9 cellular contexts compared by ENCODE assay signal in genomic region chr19:11242864-11243797, GRCh38. TPM values are rescaled to one million over a fixed set of nuclear protein-coding genes. Genes with fewer than 3 reads are reported as not detected.
DNase-seq lines count a peak whose midpoint lies in the region; ATAC-seq and TF ChIP-seq lines count a peak whose summit lies in the region.
"Had no signal": no experiment of that assay in that cellular context is flagged by ENCODE, and none has a peak within 500 bp of the region (broad histone marks: within the 10 kb centered on the region; RNA-seq: fewer than 3 reads in every experiment).

No MANE protein-coding gene starts in this region.

- H3K27me3 Mint-ChIP-seq in activated T-cell treated with anti-CD3 and anti-CD28 coated beads, Interleukin-2, amount 50 U/mL, for 72 hours (ENCODE audit: low read depth), result peaks cover 12% of the 10 kb centered on the region
- peaks cover 4% of the 10 kb centered on the region for H3K27me3 Mint-ChIP-seq in neural progenitor cell (ENCODE audit: insufficient read depth, low read depth)

- H3K4me3 ChIP-seq in Peyer's patch (no peak overlapping the region), neural progenitor cell (no peak overlapping the region)

- no peaks in the 10 kb centered on the region for H3K36me3 Mint-ChIP-seq in activated T-cell treated with anti-CD3 and anti-CD28 coated beads, Interleukin-2, amount 50 U/mL, for 72 hours (ENCODE audit: insufficient read depth in 2 of 2)
- H3K36me3 Mint-ChIP-seq in neural progenitor cell, result peaks cover 4% of the 10 kb centered on the region

- peaks cover 2 to 5% of the 10 kb centered on the region in 2 donors for H3K9me3 Mint-ChIP-seq in activated T-cell treated with anti-CD3 and anti-CD28 coated beads, Interleukin-2, amount 50 U/mL, for 72 hours
- no peaks in the 10 kb centered on the region for H3K9me3 Mint-ChIP-seq in neural progenitor cell

- no peak overlapping the region for H3K9ac ChIP-seq in neural progenitor cell

- no peaks in the 10 kb centered on the region for H3K79me2 ChIP-seq in neural progenitor cell (ENCODE audit: low read depth)

- ATAC-seq in HG03039 (IDR thresholded peaks at IDR 0.05; ENCODE audit: unreplicated experiment), result peak; percentile 40
- ATAC-seq in activated T-cell treated with anti-CD3 and anti-CD28 coated beads, Interleukin-2, amount 50 U/mL, for 72 hours (replicated peaks in 1 of 2), result peak; percentile 98 to 99
- peak; percentile 96 for ATAC-seq in stimulated activated naive CD8-positive, alpha-beta T cell treated with anti-CD3 and anti-CD28 coated beads, Interleukin-15, Interleukin-2, amounts not matched to agents 100 U/mL and 50 U/mL, for 24 hours

- H3K36me3 ChIP-seq in Peyer's patch (peaks cover 0 to 43% (median 0%) of the 10 kb centered on the region in 3 donors), neural progenitor cell (no peaks in the 10 kb centered on the region)

- H2AFZ ChIP-seq in neural progenitor cell (replicated peaks), result no peak overlapping the region

- H3K9me3 ChIP-seq in Peyer's patch (peaks cover 0 to 17% (median 0%) of the 10 kb centered on the region in 4 donors), neural progenitor cell (ENCODE audit: low read depth) (no peaks in the 10 kb centered on the region)

- H3K27me3 ChIP-seq in Peyer's patch (no peaks in the 10 kb centered on the region), neural progenitor cell (no peaks in the 10 kb centered on the region)

- no peaks in the 10 kb centered on the region for H3F3A ChIP-seq in neural progenitor cell (ENCODE audit: low read depth)

- TF ChIP-seq CTCF in Peyer's patch (IDR thresholded peaks at IDR 0.05), result peak; percentile 2 to 82 (median 53)
- peak; percentile 83 for TF ChIP-seq CTCF in neural progenitor cell (IDR thresholded peaks at IDR 0.05)

- H3K4me1 ChIP-seq in Peyer's patch (peaks cover 0 to 8% (median 2%) of the 10 kb centered on the region in 4 donors), neural progenitor cell (no peaks in the 10 kb centered on the region)

- peak overlapping the region in 1 of 4 donors; percentile 22 for H3K27ac ChIP-seq in Peyer's patch
- H3K27ac ChIP-seq in neural progenitor cell, result no peak overlapping the region
- H3K27ac ChIP-seq: epithelial cell of prostate had no signal

- H3K4me1 Mint-ChIP-seq in activated T-cell treated with anti-CD3 and anti-CD28 coated beads, Interleukin-2, amount 50 U/mL, for 72 hours (ENCODE audit: low read depth), result peaks cover 7% of the 10 kb centered on the region
- H3K4me1 Mint-ChIP-seq in neural progenitor cell, result peaks cover 20% of the 10 kb centered on the region

- peak; percentile 10 for DNase-seq in DMS114 treated with DMSO at 0.1 percent for 48 hours (lab: John Stamatoyannopoulos, UW; ENCODE audit: unreplicated experiment)
- DNase-seq in Peyer's patch, result peak; percentile 85 to 96 (median 95)
- DNase-seq in activated T-cell treated with anti-CD3 and anti-CD28 coated beads, Interleukin-2, amount 50 U/mL, for 72 hours, result peak; percentile 91 to 92
- DNase-seq in fibroblast of peridontal ligament (ENCODE audit: extremely low read depth), result peak; percentile 20
- DNase-seq in neural progenitor cell (ENCODE audit: low spot score), result peak; percentile 92
- DNase-seq in stimulated activated naive CD8-positive, alpha-beta T cell treated with anti-CD3 and anti-CD28 coated beads, Interleukin-15, Interleukin-2, amounts not matched to agents 100 U/mL and 50 U/mL, for 24 hours, result peak; percentile 96
- no peak for DNase-seq in GF-D8 (lab: John Stamatoyannopoulos, UW)

- peak overlapping the region; percentile 33 for H3K4me2 ChIP-seq in neural progenitor cell

- peaks cover 3% of the 10 kb centered on the region for H4K20me1 ChIP-seq in neural progenitor cell (ENCODE audit: low read depth)

- H3K27ac Mint-ChIP-seq in activated T-cell treated with anti-CD3 and anti-CD28 coated beads, Interleukin-2, amount 50 U/mL, for 72 hours, result no peak overlapping the region
- H3K27ac Mint-ChIP-seq in neural progenitor cell, result peak overlapping the region; percentile 65

- H3K4me3 Mint-ChIP-seq in activated T-cell treated with anti-CD3 and anti-CD28 coated beads, Interleukin-2, amount 50 U/mL, for 72 hours, result peak overlapping the region in 1 of 2 donors; percentile 54
- H3K4me3 Mint-ChIP-seq in neural progenitor cell, result peak overlapping the region; percentile 76

- no peak for TF ChIP-seq POLR2A in Peyer's patch (IDR thresholded peaks at IDR 0.05)

RNA-seq across cellular contexts. Expression of gene ANGPTL8, which starts 3.7 kb away (rescaled TPM):
- total RNA-seq in Peyer's patch, result not detected
- not detected for total RNA-seq in activated T-cell treated with anti-CD3 and anti-CD28 coated beads, Interleukin-2, amount 50 U/mL, for 72 hours
- not detected in 2 replicates for total RNA-seq in neural progenitor cell (ENCODE audit: low replicate concordance)

RNA-seq across cellular contexts. Expression of gene DOCK6, which starts 19.2 kb away (rescaled TPM):
- 100 to 1,000 TPM in 3 of 4 donors, 10 to 100 TPM in 1; 66.4 to 194 (median 157) TPM for total RNA-seq in Peyer's patch
- total RNA-seq in activated T-cell treated with anti-CD3 and anti-CD28 coated beads, Interleukin-2, amount 50 U/mL, for 72 hours, result 1 to 10 TPM; 8.4 to 9.1 TPM
- total RNA-seq in neural progenitor cell (ENCODE audit: low replicate concordance), result 10.0 and 27.5 TPM in 2 replicates

RNA-seq across cellular contexts. Expression of gene KANK2, which starts 45.8 kb away (rescaled TPM):
- total RNA-seq in Peyer's patch, result 100 to 1,000 TPM in 1 of 4 donors, 10 to 100 TPM in 3; 41.9 to 283 (median 68.4) TPM
- 1 to 10 TPM in 1 of 2 donors, under 1 TPM in 1; 0.96 to 1.1 TPM for total RNA-seq in activated T-cell treated with anti-CD3 and anti-CD28 coated beads, Interleukin-2, amount 50 U/mL, for 72 hours
- 17.5 and 35.4 TPM in 2 replicates for total RNA-seq in neural progenitor cell (ENCODE audit: low replicate concordance)

RNA-seq across cellular contexts. Expression of gene TSPAN16, which starts 52.8 kb away (rescaled TPM):
- total RNA-seq in Peyer's patch (not detected), neural progenitor cell (ENCODE audit: low replicate concordance) (not detected in 2 replicates)
- total RNA-seq in activated T-cell treated with anti-CD3 and anti-CD28 coated beads, Interleukin-2, amount 50 U/mL, for 72 hours, result not detected

Comparison
In these comparisons a context has a peak if more than half of its experiments do, and no peak if none do; other contexts are left out.
1. ATAC-seq: peak in every context shown above with its lines; median percentile 98 in activated T-cell treated with anti-CD3 and anti-CD28 coated beads, Interleukin-2, amount 50 U/mL, for 72 hours; 96 in stimulated activated naive CD8-positive, alpha-beta T cell treated with anti-CD3 and anti-CD28 coated beads, Interleukin-15, Interleukin-2, amounts not matched to agents 100 U/mL and 50 U/mL, for 24 hours; 40 in HG03039.